Comparison of ENCODE assay signal across 8 cellular contexts in the genomic region with DNA sequence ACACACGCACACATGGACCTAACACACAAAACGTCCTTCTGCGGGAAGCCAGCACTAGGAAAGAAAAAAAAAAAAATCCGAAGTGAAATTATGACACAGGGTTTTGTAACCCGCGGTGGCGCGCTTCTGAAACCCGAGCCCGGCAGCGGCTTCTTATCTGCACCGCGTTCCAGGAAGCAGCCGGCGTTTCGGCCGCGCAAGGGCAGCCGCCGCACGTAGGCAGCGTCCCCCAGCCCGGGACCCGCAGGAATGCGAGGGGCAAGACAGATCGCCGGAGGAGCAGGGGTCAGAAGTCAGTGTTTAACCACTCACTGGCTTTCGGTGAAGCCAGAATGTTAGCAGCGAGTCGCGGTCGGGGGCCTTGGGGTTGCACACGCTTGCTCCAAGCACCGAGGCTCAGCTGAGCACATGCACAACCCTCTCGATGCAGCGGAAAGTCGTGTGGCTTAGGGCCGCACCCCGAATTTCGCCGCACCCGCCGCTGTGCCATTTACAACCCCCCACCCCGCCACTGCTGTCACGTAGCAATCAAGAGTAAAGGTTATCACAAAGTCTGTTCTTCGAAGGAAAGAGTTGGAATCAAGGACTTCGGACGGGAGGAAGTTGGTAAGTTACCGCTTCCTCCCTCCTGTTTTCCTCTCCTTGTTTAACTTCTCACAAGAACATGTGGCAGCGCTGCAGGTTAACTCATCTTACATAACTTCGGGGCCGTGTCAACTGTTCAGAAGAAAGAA.
DNase-seq lines count a peak whose midpoint lies in the region; ATAC-seq lines count a peak whose summit lies in the region.

No MANE protein-coding gene starts in this region.

- CTCF ChIA-PET in activated CD8-positive, alpha-beta T cell treated with anti-CD3 and anti-CD28 coated beads, Interleukin-2, amount 10 ng/mL, durations not matched to agents 7 days and 5 days (lab: Charles Lee), result interaction anchor here (1.3 to 4.3 kb wide), 5 partner anchors 14 to 95 kb away, joined by 4 to 22 read pairs (median 11); no protein-coding TSS in a partner anchor

- ATAC-seq in GM18498 (IDR thresholded peaks at IDR 0.05; ENCODE audit: unreplicated experiment) (peak; percentile 61), HG02885 (IDR thresholded peaks at IDR 0.05; ENCODE audit: poor library complexity, unreplicated experiment) (peak; percentile 79), GM18873 (IDR thresholded peaks at IDR 0.05; ENCODE audit: low FRiP score, unreplicated experiment) (no peak)
- ATAC-seq in activated CD8-positive, alpha-beta T cell treated with anti-CD3 and anti-CD28 coated beads, Interleukin-2, amount 10 ng/mL, durations not matched to agents 7 days and 5 days, result peak; percentile 79

- peaks cover 85% of the 10 kb centered on the region for H3K4me1 Mint-ChIP-seq in activated CD8-positive, alpha-beta T cell treated with anti-CD3 and anti-CD28 coated beads, Interleukin-2, amount 10 ng/mL, durations not matched to agents 7 days and 5 days (ENCODE audit: low read depth)

- DNase-seq in NCI-H524 treated with DMSO at 0.1 percent for 48 hours (lab: John Stamatoyannopoulos, UW), result peak; percentile 44
- peak; percentile 93 for DNase-seq in activated CD8-positive, alpha-beta T cell treated with anti-CD3 and anti-CD28 coated beads, Interleukin-2, amount 10 ng/mL, durations not matched to agents 7 days and 5 days
- peak; percentile 90 for DNase-seq in ecto neural progenitor cell (ENCODE audit: low spot score)
- DNase-seq in lung microvascular endothelial cell (ENCODE audit: low read depth in 2 of 2), result peak; percentile 86 to 91
- DNase-seq in stimulated activated CD4-positive, alpha-beta T cell treated with anti-CD3 and anti-CD28 coated beads, TNF-alpha, amount 100 ng/mL, for 4 hours (ENCODE audit: low read depth in 3 of 3), result peak; percentile 44 to 64 (median 50)

- peaks cover 27% of the 10 kb centered on the region for H3K36me3 Mint-ChIP-seq in activated CD8-positive, alpha-beta T cell treated with anti-CD3 and anti-CD28 coated beads, Interleukin-2, amount 10 ng/mL, durations not matched to agents 7 days and 5 days (ENCODE audit: low read depth)

- peak overlapping the region; percentile 95 for H3K27ac Mint-ChIP-seq in activated CD8-positive, alpha-beta T cell treated with anti-CD3 and anti-CD28 coated beads, Interleukin-2, amount 10 ng/mL, durations not matched to agents 7 days and 5 days

- no peaks in the 10 kb centered on the region for H3K27me3 Mint-ChIP-seq in activated CD8-positive, alpha-beta T cell treated with anti-CD3 and anti-CD28 coated beads, Interleukin-2, amount 10 ng/mL, durations not matched to agents 7 days and 5 days (ENCODE audit: low read depth)

- H3K9me3 Mint-ChIP-seq in activated CD8-positive, alpha-beta T cell treated with anti-CD3 and anti-CD28 coated beads, Interleukin-2, amount 10 ng/mL, durations not matched to agents 7 days and 5 days (ENCODE audit: insufficient read depth), result peaks cover 7% of the 10 kb centered on the region

- H3K4me3 Mint-ChIP-seq in activated CD8-positive, alpha-beta T cell treated with anti-CD3 and anti-CD28 coated beads, Interleukin-2, amount 10 ng/mL, durations not matched to agents 7 days and 5 days, result peak overlapping the region; percentile 70

- POLR2A ChIA-PET in activated CD8-positive, alpha-beta T cell treated with anti-CD3 and anti-CD28 coated beads, Interleukin-2, amount 10 ng/mL, durations not matched to agents 7 days and 5 days (lab: Charles Lee), result interaction anchor here (1.0 to 3.2 kb wide), 5 partner anchors 14 to 230 kb away, joined by 3 to 17 read pairs (median 9); partner anchors contain the start of gene NFIL3
